Comparison of ENCODE assay signal across 8 cellular contexts in genomic region chr18:21914739-21915319, GRCh38.
DNase-seq lines count a peak whose midpoint lies in the region; ATAC-seq, FAIRE-seq and TF ChIP-seq lines count a peak whose summit lies in the region.

No MANE protein-coding gene starts in this region.

- H3K4me3 Mint-ChIP-seq in CD8-positive, alpha-beta T cell = no peak overlapping the region

- peak; percentile 59 for TF ChIP-seq CTCF in AG10803 (conservative IDR thresholded peaks at IDR 0.05; ENCODE audit: low read length)
- peak; percentile 86 for TF ChIP-seq CTCF in HEK293 (tag by site-specific recombination; IDR thresholded peaks at IDR 0.05)
- TF ChIP-seq CTCF in heart left ventricle (IDR thresholded peaks at IDR 0.05) = peak in 11 of 12 donors; percentile 25 to 63 (median 44)
- TF ChIP-seq CTCF in CD8-positive, alpha-beta T cell (IDR thresholded peaks at IDR 0.05) = no peak

- no peaks in the 10 kb centered on the region for H3K9me3 ChIP-seq in HEK293 (ENCODE audit: control insufficient read depth, insufficient read depth, low read depth, low read length)
- peaks cover 0 to 25% (median 8%) of the 10 kb centered on the region in 12 donors for H3K9me3 ChIP-seq in heart left ventricle
- no peaks in the 10 kb centered on the region for H3K9me3 ChIP-seq in CD8-positive, alpha-beta T cell (ENCODE audit: low read length)

- FAIRE-seq in urothelium cell line (lab: Jason Lieb, UNC) = no peak

- CTCF ChIA-PET in HEK293 (lab: Yijun Ruan, JAX) = interaction anchor here (0.5 to 1.6 kb wide), 12 partner anchors 41 to 893 kb away, joined by 3 to 6 read pairs (median 4); no protein-coding TSS in a partner anchor
- CTCF ChIA-PET in CD8-positive, alpha-beta T cell (lab: Charles Lee) = no interaction called here

- POLR2A ChIA-PET in HEK293 (lab: Yijun Ruan, JAX) = no interaction called here
- POLR2A ChIA-PET in CD8-positive, alpha-beta T cell (lab: Charles Lee) = no interaction called here

- H3K4me3 ChIP-seq in AG10803 (ENCODE audit: low read length) = no peak overlapping the region
- no peak overlapping the region for H3K4me3 ChIP-seq in HEK293 (ENCODE audit: low read depth, low read length)
- no peak overlapping the region for H3K4me3 ChIP-seq in heart left ventricle
- no peak overlapping the region for H3K4me3 ChIP-seq in CD8-positive, alpha-beta T cell (ENCODE audit: low read depth, low read length)

- no peak overlapping the region for H3K27ac ChIP-seq in HEK293 (ENCODE audit: extremely low read depth, low read depth, low read length)
- no peak overlapping the region for H3K27ac ChIP-seq in heart left ventricle
- H3K27ac ChIP-seq in CD8-positive, alpha-beta T cell (ENCODE audit: low read depth, low read length) = no peak overlapping the region

- H3K4me1 ChIP-seq in HEK293 (ENCODE audit: control insufficient read depth, insufficient read depth, low read length) = peaks cover 7% of the 10 kb centered on the region; the same call in 1 of the 2 replicates
- no peaks in the 10 kb centered on the region for H3K4me1 ChIP-seq in heart left ventricle
- no peaks in the 10 kb centered on the region for H3K4me1 ChIP-seq in CD8-positive, alpha-beta T cell (ENCODE audit: insufficient read depth, low read length)

- no peak overlapping the region for H3K27ac Mint-ChIP-seq in CD8-positive, alpha-beta T cell

- in situ Hi-C loops in SK-MEL-5 (cut with HindIII; ENCODE audit: low pct_unique_long_range_greater_than_20kb, low sequenced_read_pairs) = no loop called here

- peaks cover 9% of the 10 kb centered on the region for H3K9me3 Mint-ChIP-seq in CD8-positive, alpha-beta T cell

- DNase-seq in AG10803 (ENCODE audit: low read depth) (peak; percentile 35), SK-MEL-5 (ENCODE audit: low read depth, low spot score) (peak; percentile 76), heart left ventricle (peak in 2 of 5 donors; percentile 18 to 22), urothelium cell line (ENCODE audit: low spot score) (peak; percentile 50)
- no peak for DNase-seq in CD8-positive, alpha-beta T cell
- no peak for DNase-seq in effector CD4-positive, alpha-beta T cell

- peaks cover 16% of the 10 kb centered on the region for H3K27me3 Mint-ChIP-seq in CD8-positive, alpha-beta T cell (ENCODE audit: low read depth)

- H3K4me1 Mint-ChIP-seq in CD8-positive, alpha-beta T cell (ENCODE audit: low read depth) = no peaks in the 10 kb centered on the region

- ATAC-seq in heart left ventricle (peak in 3 of 4 donors; percentile 70 to 83 (median 76)), HG03520 (IDR thresholded peaks at IDR 0.05; ENCODE audit: unreplicated experiment) (no peak)
- no peak for ATAC-seq in CD8-positive, alpha-beta T cell

- H3K36me3 ChIP-seq in HEK293 (ENCODE audit: control insufficient read depth in 2 of 2, insufficient read depth in 1 of 2, low read length in 2 of 2) (no peaks in the 10 kb centered on the region), heart left ventricle (no peaks in the 10 kb centered on the region)
- no peaks in the 10 kb centered on the region for H3K36me3 ChIP-seq in CD8-positive, alpha-beta T cell (ENCODE audit: insufficient read depth, low read length)

- 51 to 54% (median 52%) methylated on average over 2 of the region's 2 CpGs for WGBS in heart left ventricle, 4 donors

- intact Hi-C loops in heart left ventricle (cut with DNase I) = loop anchor here (5.0 to 10.0 kb wide), 6 partner anchors 250 to 790 kb away; partner anchors contain the start of gene GATA6 (in 4 of the 10)
- intact Hi-C loops in CD8-positive, alpha-beta T cell (cut with DNase I, micrococcal nuclease) = no loop called here

- no peaks in the 10 kb centered on the region for H3K27me3 ChIP-seq in heart left ventricle
- no peaks in the 10 kb centered on the region for H3K27me3 ChIP-seq in CD8-positive, alpha-beta T cell (ENCODE audit: insufficient read depth, low read length)

- no peak for TF ChIP-seq POLR2A in heart left ventricle (IDR thresholded peaks at IDR 0.05)

- no peaks in the 10 kb centered on the region for H3K36me3 Mint-ChIP-seq in CD8-positive, alpha-beta T cell

TF ChIP-seq in HEK293, 187 proteins besides CTCF, POLR2A, EP300 and RAD21:
- TF ChIP-seq ZNF76 (tag by site-specific recombination; IDR thresholded peaks at IDR 0.05; ENCODE audit: borderline replicate concordance, low read depth) (peak; percentile 81), ZBTB17 (tag by site-specific recombination; IDR thresholded peaks at IDR 0.05) (peak; percentile 12; the same call in 1 of the 2 replicates), ZNF776 (tag by site-specific recombination; IDR thresholded peaks at IDR 0.05; ENCODE audit: borderline replicate concordance) (no peak), SP3 (tag by site-specific recombination; IDR thresholded peaks at IDR 0.05) (no peak), WT1 (tag by site-specific recombination; IDR thresholded peaks at IDR 0.05) (no peak), EGR2 (tag by site-specific recombination; IDR thresholded peaks at IDR 0.05; ENCODE audit: low read depth) (0 out of 2 replicates have a peak, but pooled peaks have one; percentile 24), ZNF610 (tag by site-specific recombination; IDR thresholded peaks at IDR 0.05; ENCODE audit: borderline replicate concordance) (peak; percentile 22; the same call in 1 of the 2 replicates), ZBTB20 (tag by site-specific recombination; IDR thresholded peaks at IDR 0.05) (no peak), ZNF274 (IDR thresholded peaks at IDR 0.05; ENCODE audit: low read length) (no peak), ZNF274 (tag by site-specific recombination; IDR thresholded peaks at IDR 0.05; ENCODE audit: borderline replicate concordance) (peak; percentile 20; the same call in 1 of the 2 replicates), ZBTB48 (tag by site-specific recombination; IDR thresholded peaks at IDR 0.05) (peak; percentile 38; the same call in 1 of the 2 replicates), ZNF791 (tag by site-specific recombination; IDR thresholded peaks at IDR 0.05) (0 out of 2 replicates have a peak, but pooled peaks have one; percentile 19), ZNF692 (tag by site-specific recombination; IDR thresholded peaks at IDR 0.05) (0 out of 2 replicates have a peak, but pooled peaks have one; percentile 36), ZNF654 (tag by site-specific recombination; IDR thresholded peaks at IDR 0.05; ENCODE audit: low read depth) (peak; percentile 90), ZNF580 (tag by site-specific recombination; IDR thresholded peaks at IDR 0.05) (0 out of 2 replicates have a peak, but pooled peaks have one; percentile 28)
- TF ChIP-seq, protein P1, sequence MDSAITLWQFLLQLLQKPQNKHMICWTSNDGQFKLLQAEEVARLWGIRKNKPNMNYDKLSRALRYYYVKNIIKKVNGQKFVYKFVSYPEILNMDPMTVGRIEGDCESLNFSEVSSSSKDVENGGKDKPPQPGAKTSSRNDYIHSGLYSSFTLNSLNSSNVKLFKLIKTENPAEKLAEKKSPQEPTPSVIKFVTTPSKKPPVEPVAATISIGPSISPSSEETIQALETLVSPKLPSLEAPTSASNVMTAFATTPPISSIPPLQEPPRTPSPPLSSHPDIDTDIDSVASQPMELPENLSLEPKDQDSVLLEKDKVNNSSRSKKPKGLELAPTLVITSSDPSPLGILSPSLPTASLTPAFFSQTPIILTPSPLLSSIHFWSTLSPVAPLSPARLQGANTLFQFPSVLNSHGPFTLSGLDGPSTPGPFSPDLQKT (IDR thresholded peaks at IDR 0.05; ENCODE audit: borderline replicate concordance, low read depth, low read length) = no peak
TF ChIP-seq in HEK293: peak in this region for 10.

Comparison
In these comparisons a context has a peak if more than half of its experiments do, and no peak if none do; other contexts are left out.
1. DNase-seq: peak in AG10803 (single experiment), SK-MEL-5 (single experiment) and urothelium cell line (single experiment); none in CD8-positive, alpha-beta T cell (0 of 7) and effector CD4-positive, alpha-beta T cell (single experiment).
2. ATAC-seq: peak in heart left ventricle (3 of 4); none in HG03520 (single experiment) and CD8-positive, alpha-beta T cell (single experiment).
3. intact Hi-C loops: an anchor here in heart left ventricle (5.0 to 10.0 kb wide); none called in CD8-positive, alpha-beta T cell.